ENCODE assay signal across 19 cellular contexts in the genomic region with DNA sequence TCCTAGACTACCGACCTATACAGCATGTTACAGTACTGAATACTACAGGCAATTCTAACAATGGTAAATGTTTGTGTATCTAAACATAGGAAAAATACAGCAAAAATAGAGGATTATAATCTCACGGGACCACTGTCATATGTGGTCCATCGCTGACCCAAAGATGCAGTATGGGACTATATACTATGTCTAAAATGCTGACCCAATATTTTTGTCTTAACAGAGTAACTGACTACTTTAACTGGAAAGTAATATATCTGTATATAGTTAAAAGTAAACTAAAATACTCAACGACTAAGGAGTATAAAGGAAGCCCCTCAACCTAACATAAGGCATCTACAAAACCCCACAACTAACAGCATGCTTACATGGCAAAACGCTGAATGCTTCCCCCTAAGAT. TPM values are rescaled to one million over a fixed set of nuclear protein-coding genes. Genes with fewer than 3 reads are reported as not detected.
"Had no signal": no experiment of that assay in that cellular context is flagged by ENCODE, and none has a peak within 500 bp of the region (broad histone marks: within the 10 kb centered on the region; RNA-seq: fewer than 3 reads in every experiment).

No MANE protein-coding gene starts in this region.

- H3K9me3 Mint-ChIP-seq: immature natural killer cell; naive thymus-derived CD8-positive, alpha-beta T cell; neural progenitor cell had no signal

- H3K4me3 Mint-ChIP-seq: immature natural killer cell; naive thymus-derived CD8-positive, alpha-beta T cell; neural progenitor cell had no signal

- DNase-seq: dorsolateral prefrontal cortex; effector CD4-positive, alpha-beta T cell; hypothalamus; immature natural killer cell; islet precursor cell; kidney glomerular epithelial cell; left ventricle myocardium superior; lower lobe of right lung; naive thymus-derived CD8-positive, alpha-beta T cell; psoas muscle; small intestine; stimulated activated CD4-positive, alpha-beta T cell treated with anti-CD3 and anti-CD28 coated beads, Interleukin-15, amount 100 ng/mL, for 24 hours; stimulated activated CD4-positive, alpha-beta T cell treated with anti-CD3 and anti-CD28 coated beads, Interleukin-2, amount 100 ng/mL, for 48 hours; stimulated activated naive CD4-positive, alpha-beta T cell; stomach; trophoblast cell had no signal

- H3K4me1 Mint-ChIP-seq: neural progenitor cell had no signal

- H3K27me3 Mint-ChIP-seq: naive thymus-derived CD8-positive, alpha-beta T cell had no signal

- ATAC-seq: left ventricle myocardium superior; lower lobe of right lung; naive thymus-derived CD8-positive, alpha-beta T cell; psoas muscle had no signal

- H3K27ac Mint-ChIP-seq: neural progenitor cell had no signal

RNA-seq across cellular contexts. Expression of a gene that starts 23.7 kb away (rescaled TPM):
- total RNA-seq: naive thymus-derived CD8-positive, alpha-beta T cell; osteocyte; temporal lobe had no signal
